In the genomic region with DNA sequence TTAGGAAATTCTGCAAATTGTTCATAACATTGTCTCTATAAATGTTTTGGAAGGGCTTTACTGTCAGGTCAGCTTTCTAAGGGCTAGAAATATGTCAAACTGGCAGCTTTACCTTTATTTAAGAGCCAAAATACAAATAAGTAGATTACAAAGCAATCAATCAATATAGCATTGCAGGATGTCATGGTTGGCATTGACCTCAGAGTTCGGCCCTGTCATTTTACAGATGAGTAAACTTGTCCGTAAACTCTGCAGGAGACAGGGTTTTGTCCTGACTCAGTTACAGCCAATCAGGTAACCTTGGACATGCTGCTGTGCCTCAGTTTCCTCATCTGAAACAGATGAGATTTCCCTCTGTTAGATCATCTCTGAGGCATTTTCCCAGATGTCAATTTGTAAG, we compare ENCODE assay signal across 22 cellular contexts. TPM values are rescaled to one million over a fixed set of nuclear protein-coding genes. Genes with fewer than 3 reads are reported as not detected.
DNase-seq lines count a peak whose midpoint lies in the region; ATAC-seq, FAIRE-seq and TF ChIP-seq lines count a peak whose summit lies in the region.
"Had no signal": no experiment of that assay in that cellular context is flagged by ENCODE, and none has a peak within 500 bp of the region (broad histone marks: within the 10 kb centered on the region; RNA-seq: fewer than 3 reads in every experiment).

No MANE protein-coding gene starts in this region.

- peaks cover 28% of the 10 kb centered on the region for H3K27me3 Mint-ChIP-seq in activated T-cell treated with anti-CD3 and anti-CD28 coated beads, Interleukin-2, amount 50 U/mL, for 72 hours (ENCODE audit: low read depth)
- H3K27me3 Mint-ChIP-seq in activated T-cell treated with anti-CD3 and anti-CD28 coated beads, Interleukin-2, amount 50 U/mL, for 24 hours: peaks cover 9% of the 10 kb centered on the region
- H3K27me3 Mint-ChIP-seq in naive thymus-derived CD8-positive, alpha-beta T cell: peaks cover 0 to 8% (median 2%) of the 10 kb centered on the region in 5 donors

- no peaks in the 10 kb centered on the region for H3K9me3 Mint-ChIP-seq in activated T-cell treated with anti-CD3 and anti-CD28 coated beads, Interleukin-2, amount 50 U/mL, for 72 hours
- H3K9me3 Mint-ChIP-seq in activated T-cell treated with anti-CD3 and anti-CD28 coated beads, Interleukin-2, amount 50 U/mL, for 24 hours: no peaks in the 10 kb centered on the region
- H3K9me3 Mint-ChIP-seq in naive thymus-derived CD8-positive, alpha-beta T cell: no peaks in the 10 kb centered on the region
- H3K9me3 Mint-ChIP-seq: CD4-positive, alpha-beta T cell; CD8-positive, alpha-beta T cell had no signal

- TF ChIP-seq RAD21 in K562 (CRISPR knock-in tag; conservative IDR thresholded peaks at IDR 0.05 in 1 of 2, IDR thresholded peaks at IDR 0.05 in 1 of 2): no peak

- TF ChIP-seq CTCF in K562 (IDR thresholded peaks at IDR 0.05 in 2 of 3, conservative IDR thresholded peaks at IDR 0.05 in 1 of 3; ENCODE audit: insufficient read depth in 2 of 3, low read depth in 1 of 3, low read length in 3 of 3): no peak

- no peak overlapping the region for H3K4me3 ChIP-seq in K562
- H3K4me3 ChIP-seq: A549 had no signal

- in situ Hi-C loops in K562 (cut with MboI): no loop called here

- H3K36me3 ChIP-seq in K562 (ENCODE audit: control insufficient read depth, insufficient read depth, low read length): no peaks in the 10 kb centered on the region

- no peak overlapping the region for H3K9ac ChIP-seq in K562 (ENCODE audit: insufficient read depth in 1 of 2, low read depth in 2 of 2, low read length in 2 of 2)

- H3K79me2 ChIP-seq in K562 (ENCODE audit: control insufficient read depth, insufficient read depth, low read length): no peaks in the 10 kb centered on the region

- H2AFZ ChIP-seq in K562 (ENCODE audit: low read depth, low read length): 0 out of 2 replicates have a peak overlapping the region, but pooled peaks have one; percentile 14

- BruUV-seq in K562 (replicated peaks; lab: Mats Ljungman, UMichigan): no TSS peak

- no peak for ATAC-seq in activated T-cell treated with anti-CD3 and anti-CD28 coated beads, Interleukin-2, amount 50 U/mL, for 72 hours (replicated peaks in 1 of 2)
- no peak for ATAC-seq in K562
- no peak for ATAC-seq in naive thymus-derived CD8-positive, alpha-beta T cell
- ATAC-seq: A549; CD8-positive, alpha-beta T cell had no signal

- H3K27ac ChIP-seq in K562 (ENCODE audit: extremely low read depth, low read depth, low read length): no peak overlapping the region
- H3K27ac ChIP-seq: 22Rv1, A549, C4-2B had no signal

- H3K4me3 Mint-ChIP-seq in activated T-cell treated with anti-CD3 and anti-CD28 coated beads, Interleukin-2, amount 50 U/mL, for 72 hours: no peak overlapping the region
- H3K4me3 Mint-ChIP-seq in activated T-cell treated with anti-CD3 and anti-CD28 coated beads, Interleukin-2, amount 50 U/mL, for 24 hours: no peak overlapping the region
- no peak overlapping the region for H3K4me3 Mint-ChIP-seq in naive thymus-derived CD8-positive, alpha-beta T cell
- H3K4me3 Mint-ChIP-seq: B cell; CD4-positive, alpha-beta T cell; CD8-positive, alpha-beta T cell had no signal

- no peak overlapping the region for H3K4me2 ChIP-seq in K562 (ENCODE audit: insufficient read depth, low read length)
- H3K4me2 ChIP-seq: A549 had no signal

- H3K4me1 Mint-ChIP-seq in activated T-cell treated with anti-CD3 and anti-CD28 coated beads, Interleukin-2, amount 50 U/mL, for 72 hours (ENCODE audit: low read depth): peaks cover 4% of the 10 kb centered on the region
- peaks cover 6% of the 10 kb centered on the region for H3K4me1 Mint-ChIP-seq in activated T-cell treated with anti-CD3 and anti-CD28 coated beads, Interleukin-2, amount 50 U/mL, for 24 hours (ENCODE audit: low read depth)
- peaks cover 0 to 23% (median under 1%) of the 10 kb centered on the region in 4 donors for H3K4me1 Mint-ChIP-seq in naive thymus-derived CD8-positive, alpha-beta T cell

- no peaks in the 10 kb centered on the region for H3K4me1 ChIP-seq in K562 (replicated peaks in 1 of 2; ENCODE audit: control insufficient read depth in 2 of 2, insufficient read depth in 2 of 2, low read length in 2 of 2)
- H3K4me1 ChIP-seq: A549, Caco-2 had no signal

- H3K36me3 Mint-ChIP-seq in activated T-cell treated with anti-CD3 and anti-CD28 coated beads, Interleukin-2, amount 50 U/mL, for 72 hours (ENCODE audit: insufficient read depth in 2 of 2): no peaks in the 10 kb centered on the region
- no peaks in the 10 kb centered on the region for H3K36me3 Mint-ChIP-seq in activated T-cell treated with anti-CD3 and anti-CD28 coated beads, Interleukin-2, amount 50 U/mL, for 24 hours (ENCODE audit: low read depth)
- no peaks in the 10 kb centered on the region for H3K36me3 Mint-ChIP-seq in naive thymus-derived CD8-positive, alpha-beta T cell
- H3K36me3 Mint-ChIP-seq: CD8-positive, alpha-beta T cell had no signal

- no peaks in the 10 kb centered on the region for H3K27me3 ChIP-seq in K562 (ENCODE audit: control insufficient read depth in 2 of 2, insufficient read depth in 2 of 2, low read length in 2 of 2)

- no peaks in the 10 kb centered on the region for H4K20me1 ChIP-seq in K562 (replicated peaks; ENCODE audit: control insufficient read depth, insufficient read depth, low read length)

- intact Hi-C loops in K562 (cut with micrococcal nuclease): no loop called here

- FAIRE-seq in K562 (lab: Jason Lieb, UNC): no peak
- FAIRE-seq: A549, D721Med, G401.6, GM12891, GM19239 had no signal

- H3K9me3 ChIP-seq in K562 (replicated peaks; ENCODE audit: control insufficient read depth, insufficient read depth, low read depth, low read length): no peaks in the 10 kb centered on the region
- H3K9me3 ChIP-seq: A549, Caco-2 had no signal

- 65% methylated on average over 2 of the region's 2 CpGs for WGBS in K562 (ENCODE audit: insufficient coverage, low coverage, missing lambda C conversion rate)

- CTCF ChIA-PET in HEK293T (lab: Yijun Ruan, JAX): no interaction called here
- CTCF ChIA-PET in K562 (lab: Yijun Ruan, JAX; ENCODE audit: low intra/inter-chr PET ratio): no interaction called here

- no peaks in the 10 kb centered on the region for H3K9me1 ChIP-seq in K562 (ENCODE audit: control insufficient read depth, insufficient read depth, low read length)

- POLR2A ChIA-PET in HEK293T (lab: Yijun Ruan, JAX) (no interaction called here), K562 (lab: Yijun Ruan, JAX) (no interaction called here)
- POLR2A ChIA-PET in naive thymus-derived CD8-positive, alpha-beta T cell (lab: Charles Lee): no interaction called here

- peak overlapping the region; percentile 28 for H3K27ac Mint-ChIP-seq in activated T-cell treated with anti-CD3 and anti-CD28 coated beads, Interleukin-2, amount 50 U/mL, for 72 hours
- no peak overlapping the region for H3K27ac Mint-ChIP-seq in activated T-cell treated with anti-CD3 and anti-CD28 coated beads, Interleukin-2, amount 50 U/mL, for 24 hours
- H3K27ac Mint-ChIP-seq in naive thymus-derived CD8-positive, alpha-beta T cell: no peak overlapping the region
- H3K27ac Mint-ChIP-seq: B cell; CD4-positive, alpha-beta T cell; CD8-positive, alpha-beta T cell had no signal

- TF ChIP-seq POLR2A in K562 (conservative IDR thresholded peaks at IDR 0.05): no peak

- DNase-seq in activated T-cell treated with anti-CD3 and anti-CD28 coated beads, Interleukin-2, amount 50 U/mL, for 72 hours: no peak
- no peak for DNase-seq in activated T-cell treated with anti-CD3 and anti-CD28 coated beads, Interleukin-2, amount 50 U/mL, for 24 hours
- DNase-seq in HEK293T (ENCODE audit: extremely low spot score) (no peak), K562 (ENCODE audit: extremely low read depth in 1 of 4, low spot score in 3 of 4) (no peak), HCEC 1CT (no peak)
- DNase-seq in naive thymus-derived CD8-positive, alpha-beta T cell: no peak
- DNase-seq in activated naive CD4-positive, alpha-beta T cell (lab: John Stamatoyannopoulos, UW): no peak
- DNase-seq: AML-193; Caco-2; Calu3; CD4-positive, alpha-beta T cell; CD8-positive, alpha-beta T cell; DMS79 treated with DMSO at 0.1 percent for 48 hours; GF-D8 had no signal

- no peak for TF ChIP-seq EP300 in K562 (IDR thresholded peaks at IDR 0.05; ENCODE audit: low read length)

TF ChIP-seq in HEK293T, 16 proteins besides CTCF, POLR2A, EP300 and RAD21 (continues in another document):
- TF ChIP-seq L3MBTL2 (conservative IDR thresholded peaks at IDR 0.05) (no peak), LEF1 (IDR thresholded peaks at IDR 0.05; ENCODE audit: borderline replicate concordance) (no peak)

RNA-seq across cellular contexts. Expression of a gene that starts 25.9 kb away (rescaled TPM):
- 10 to 100 TPM; 22.5 to 58.2 TPM for total RNA-seq in activated T-cell treated with anti-CD3 and anti-CD28 coated beads, Interleukin-2, amount 50 U/mL, for 72 hours
- 342 and 614 TPM in 2 replicates for total RNA-seq in K562 (2011; cell fraction: chromatin; rRNA removed; ENCODE audit: low replicate concordance)
- 113 and 153 TPM in 2 replicates for total RNA-seq in K562 (2011; cell fraction: nucleolus; rRNA removed)
- total RNA-seq in K562 (2011; cell fraction: nucleoplasm; rRNA removed): 327 and 692 TPM in 2 replicates
- total RNA-seq in K562 (2014; rRNA removed) (65.0 and 72.3 TPM in 2 replicates), K562 (2014; rRNA removed; fragmentation: Illumina TruSeq; extraction: Trizol) (87.9 and 96.2 TPM in 2 replicates), K562 (2015; rRNA removed; fragmentation: Illumina TruSeq; extraction: Trizol) (82.2 and 85.8 TPM in 2 replicates), K562 (2021) (101 and 113 TPM in 2 replicates)
- polyA plus RNA-seq in K562 (2011; rRNA removed) (66.9 and 73.3 TPM in 2 replicates), K562 (2014; fragmentation: Illumina TruSeq; extraction: Trizol) (52.2 and 57.2 TPM in 2 replicates), K562 (2014; fragmentation: Nextera tagmentation; extraction: Ambion mirVana) (10 to 100 TPM; 15.1 to 30.1 TPM), K562 (2014; rRNA removed) (46.5 and 50.2 TPM in 2 replicates)
- polyA plus RNA-seq in K562 (2011; cell fraction: cytosol; rRNA removed): 37.5 and 39.9 TPM in 2 replicates
- 143 and 148 TPM in 2 replicates for polyA plus RNA-seq in K562 (2011; cell fraction: nucleus; rRNA removed)
- 33.6 and 40.1 TPM in 2 replicates for polyA plus RNA-seq in K562 (2012)
- 369 and 399 TPM in 2 replicates for polyA minus RNA-seq in K562 (2011; rRNA and poly(A)+ RNA removed)
- 41.4 and 51.2 TPM in 2 replicates for polyA minus RNA-seq in K562 (2011; cell fraction: cytosol; rRNA and poly(A)+ RNA removed)
- 431 and 576 TPM in 2 replicates for polyA minus RNA-seq in K562 (2011; cell fraction: nucleus; rRNA and poly(A)+ RNA removed)
- total RNA-seq in naive thymus-derived CD8-positive, alpha-beta T cell: 1 to 10 TPM; 8.2 to 9.4 TPM
- 10 to 100 TPM in 1 of 3 donors, under 1 TPM in 2; 0.08 to 18.8 (median 0.58) TPM for polyA plus RNA-seq in naive thymus-derived CD8-positive, alpha-beta T cell
- total RNA-seq: Caco-2 had no signal
